In genomic region chr15:83207622-83208356, GRCh38 we compare ENCODE assay signal across 8 cellular contexts. TPM values are rescaled to one million over a fixed set of nuclear protein-coding genes. Genes with fewer than 3 reads are reported as not detected.
DNase-seq lines count a peak whose midpoint lies in the region; ATAC-seq and TF ChIP-seq lines count a peak whose summit lies in the region.

HDGFL3 (minus strand) TSS chr15:83207823; CDS start chr15:83207414, 409 bp downstream.

- ATAC-seq in GM21390 (IDR thresholded peaks at IDR 0.05; ENCODE audit: unreplicated experiment) (peak; percentile 42), lung (ENCODE audit: insufficient read depth, low FRiP score) (peak; percentile 42)

- TF ChIP-seq CTCF in endodermal cell (conservative IDR thresholded peaks at IDR 0.05) (peak; percentile 50), lung (IDR thresholded peaks at IDR 0.05; ENCODE audit: control extremely low read depth, extremely low read depth) (no peak)

- H3K4me1 ChIP-seq in endodermal cell (ENCODE audit: control insufficient read depth, insufficient read depth, low read length), result peaks cover 4% of the 10 kb centered on the region
- H3K4me1 ChIP-seq in lung (ENCODE audit: control insufficient read depth in 2 of 2, insufficient read depth in 2 of 2, low read length in 2 of 2), result peaks cover 0 to 4% of the 10 kb centered on the region in 2 donors

- H3K27me3 ChIP-seq in endodermal cell (ENCODE audit: control insufficient read depth, insufficient read depth, low read length, poor library complexity, severe bottlenecking) (no peaks in the 10 kb centered on the region), lung (ENCODE audit: control insufficient read depth, insufficient read depth) (no peaks in the 10 kb centered on the region)

- H3K27me3 Mint-ChIP-seq in endodermal cell (ENCODE audit: insufficient read depth), result no peaks in the 10 kb centered on the region

- WGBS in endodermal cell (ENCODE audit: insufficient coverage in 1 of 2, insufficient read length in 1 of 2), 2 experiments, result 0% methylated on average over 20 to 99 of the region's 99 CpGs
- WGBS in lung, 2 donors, result 0 to 1% methylated on average over 36 to 99 of the region's 99 CpGs

- H3K4me3 ChIP-seq in endodermal cell (ENCODE audit: low read length) (peak within 1 kb of the TSS; percentile 84), lung (peak within 1 kb of the TSS; percentile 88)

- H3K27ac ChIP-seq in endodermal cell (ENCODE audit: low read depth, low read length) (peak within 1 kb of the TSS; percentile 90), lung (ENCODE audit: low read depth in 1 of 2, low read length in 1 of 2) (peak within 1 kb of the TSS; percentile 85 to 98)

- H3K9me3 ChIP-seq in endodermal cell (ENCODE audit: control insufficient read depth, low read length), result no peaks in the 10 kb centered on the region
- H3K9me3 ChIP-seq in lung (ENCODE audit: control insufficient read depth in 2 of 2, insufficient read depth in 1 of 2, low read length in 1 of 2), result no peaks in the 10 kb centered on the region

- peak within 1 kb of the TSS; percentile 95 for H3K27ac Mint-ChIP-seq in endodermal cell

- H3K36me3 Mint-ChIP-seq in endodermal cell (ENCODE audit: low read depth), result no peaks in the 10 kb centered on the region

- DNase-seq in CMK (ENCODE audit: low read depth) (peak; percentile 52), NCI-H1105 treated with DMSO at 0.1 percent for 48 hours (lab: John Stamatoyannopoulos, UW) (peak; percentile 44), endodermal cell (peak; percentile 91), lung (ENCODE audit: low spot score) (peak; percentile 49), NCI-H187 treated with DMSO at 0.1 percent for 48 hours (lab: John Stamatoyannopoulos, UW) (no peak)
- DNase-seq in activated CD4-positive, alpha-beta T cell treated with anti-CD3 and anti-CD28 coated beads, Interleukin-2, amount 50 U/mL, for 4 hours, result peak; percentile 15 to 31
- peak; percentile 13 to 26 for DNase-seq in stimulated activated CD8-positive, alpha-beta memory T cell treated with anti-CD3 and anti-CD28 coated beads, Interleukin-7, amount 100 ng/mL, for 4 hours (ENCODE audit: low read depth in 2 of 2)

- H3K9me3 Mint-ChIP-seq in endodermal cell, result no peaks in the 10 kb centered on the region

- no peak within 1 kb of the TSS for H3K4me3 Mint-ChIP-seq in endodermal cell

- peaks cover 3% of the 10 kb centered on the region for H3K36me3 ChIP-seq in endodermal cell (ENCODE audit: control insufficient read depth, insufficient read depth, low read length)
- H3K36me3 ChIP-seq in lung (ENCODE audit: control insufficient read depth in 2 of 2, insufficient read depth in 2 of 2, low read length in 2 of 2), result no peaks in the 10 kb centered on the region

- peak within 1 kb of the TSS; percentile 66 for H3K9ac ChIP-seq in endodermal cell (ENCODE audit: extremely low read depth, low read length, poor library complexity, severe bottlenecking)

- H3K4me1 Mint-ChIP-seq in endodermal cell, result peaks cover 23% of the 10 kb centered on the region

RNA-seq across cellular contexts. Expression of gene HDGFL3, which starts in this region (rescaled TPM):
- total RNA-seq in endodermal cell, result 100 to 1,000 TPM; 123 TPM
- polyA plus RNA-seq in endodermal cell (2013, experiment 1 of 2), result 63.1 TPM
- polyA plus RNA-seq in endodermal cell (2013, experiment 2 of 2), result 68.3 TPM
- 10 to 100 TPM; 27.2 to 41.0 TPM for total RNA-seq in lung
- polyA plus RNA-seq in lung, result 10 to 100 TPM in 1 of 2 donors, 1 to 10 TPM in 1; 7.3 to 12.3 TPM
